In the genomic region with DNA sequence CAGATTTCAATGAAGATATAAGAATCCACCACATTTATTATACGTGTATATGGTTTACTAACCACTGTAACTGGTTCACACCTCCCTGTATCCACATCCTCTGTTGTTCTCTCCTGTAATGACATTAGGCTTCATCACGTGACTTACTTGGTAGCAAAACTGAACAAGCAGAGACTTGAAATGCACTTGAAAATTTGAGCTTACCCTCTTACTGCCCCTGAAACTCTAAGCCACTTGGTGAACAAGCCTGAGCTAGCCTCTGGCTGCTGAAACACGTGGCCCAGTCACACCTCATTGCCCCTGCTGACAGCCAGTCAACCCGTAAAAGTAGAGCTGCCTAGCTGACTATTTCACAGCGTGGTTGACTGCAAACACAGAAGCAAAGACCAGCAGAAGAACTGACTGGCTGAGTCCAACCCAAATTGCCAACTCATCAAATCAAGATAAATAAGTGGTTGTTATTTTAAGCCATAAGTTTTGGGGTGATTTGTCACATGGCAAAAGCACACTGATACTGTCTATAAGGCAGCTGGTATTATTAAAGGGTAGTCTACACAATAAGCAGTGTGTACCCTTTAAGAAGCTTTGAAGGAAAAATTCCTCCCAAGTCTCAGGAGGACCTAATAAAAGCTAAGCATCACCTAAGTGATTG, we compare ENCODE assay signal across 8 cellular contexts.
DNase-seq lines count a peak whose midpoint lies in the region; ATAC-seq and TF ChIP-seq lines count a peak whose summit lies in the region.

No MANE protein-coding gene starts in this region.

- TF ChIP-seq POLR2A in esophagus squamous epithelium (IDR thresholded peaks at IDR 0.05) (no peak), tibial nerve (IDR thresholded peaks at IDR 0.05) (no peak)

- no peaks in the 10 kb centered on the region for H3K9me3 Mint-ChIP-seq in activated T-cell treated with anti-CD3 and anti-CD28 coated beads, Interleukin-2, amount 50 U/mL, for 4 hours

- TF ChIP-seq EP300 in tibial nerve (IDR thresholded peaks at IDR 0.05) = no peak

- H3K4me1 Mint-ChIP-seq in activated T-cell treated with anti-CD3 and anti-CD28 coated beads, Interleukin-2, amount 50 U/mL, for 4 hours (ENCODE audit: low read depth) = peaks cover 6% of the 10 kb centered on the region

- peaks cover 24% of the 10 kb centered on the region for H3K36me3 Mint-ChIP-seq in activated T-cell treated with anti-CD3 and anti-CD28 coated beads, Interleukin-2, amount 50 U/mL, for 4 hours (ENCODE audit: insufficient read depth)

- H3K27me3 Mint-ChIP-seq in activated T-cell treated with anti-CD3 and anti-CD28 coated beads, Interleukin-2, amount 50 U/mL, for 4 hours (ENCODE audit: low read depth) = no peaks in the 10 kb centered on the region

- TF ChIP-seq CTCF in esophagus squamous epithelium (IDR thresholded peaks at IDR 0.05) (no peak), tibial nerve (IDR thresholded peaks at IDR 0.05) (no peak)

- H3K4me3 ChIP-seq in esophagus squamous epithelium (no peak overlapping the region), tibial nerve (no peak overlapping the region)

- no peak overlapping the region for H3K4me3 Mint-ChIP-seq in activated T-cell treated with anti-CD3 and anti-CD28 coated beads, Interleukin-2, amount 50 U/mL, for 4 hours

- H3K9me3 ChIP-seq in esophagus squamous epithelium = no peaks in the 10 kb centered on the region
- H3K9me3 ChIP-seq in tibial nerve = no peaks in the 10 kb centered on the region

- H3K27me3 ChIP-seq in esophagus squamous epithelium (no peaks in the 10 kb centered on the region), tibial nerve (no peaks in the 10 kb centered on the region)

- intact Hi-C loops in esophagus squamous epithelium (cut with DNase I) = loop anchor here (10.0 kb wide), 1 partner anchor 221 kb away; no protein-coding TSS in a partner anchor

- DNase-seq in activated T-cell treated with anti-CD3 and anti-CD28 coated beads, Interleukin-2, amount 50 U/mL, for 4 hours = no peak
- no peak for DNase-seq in activated T-cell treated with anti-CD3 and anti-CD28 coated beads, Interleukin-2, amount 50 U/mL, for 48 hours
- DNase-seq in NCI-H2171 treated with DMSO at 0.1 percent for 48 hours (lab: John Stamatoyannopoulos, UW) (peak; percentile 100), esophagus squamous epithelium (lab: John Stamatoyannopoulos, UW) (no peak), islet precursor cell (no peak), tibial nerve (ENCODE audit: low spot score in 2 of 2) (no peak)
- no peak for DNase-seq in activated T-cell treated with anti-CD3 and anti-CD28 coated beads, Interleukin-2, amount 50 U/mL, for 1 hour

- H3K4me1 ChIP-seq in esophagus squamous epithelium (peaks cover 0 to 18% (median 4%) of the 10 kb centered on the region in 3 donors), tibial nerve (no peaks in the 10 kb centered on the region)

- 32% methylated on average over 2 to 5 of the region's 5 CpGs for WGBS in esophagus squamous epithelium, 2 donors
- WGBS in tibial nerve, 2 donors = 78 to 95% methylated on average over 4 to 5 of the region's 5 CpGs

- H3K27ac ChIP-seq in esophagus squamous epithelium (peak overlapping the region; percentile 36 to 73 (median 50)), tibial nerve (no peak overlapping the region)

- ATAC-seq in activated T-cell treated with anti-CD3 and anti-CD28 coated beads, Interleukin-2, amount 50 U/mL, for 4 hours = peak; percentile 27 to 62
- ATAC-seq in HG02981 (IDR thresholded peaks at IDR 0.05; ENCODE audit: unreplicated experiment) = peak; percentile 98

- H3K36me3 ChIP-seq in esophagus squamous epithelium (peaks cover 0 to 59% (median 5%) of the 10 kb centered on the region in 3 donors), tibial nerve (peaks cover 0 to 50% (median 0%) of the 10 kb centered on the region in 3 donors)

Comparison
In these comparisons a context has a peak if more than half of its experiments do, and no peak if none do; other contexts are left out.
1. H3K27ac ChIP-seq: peak in esophagus squamous epithelium (4 of 4); none in tibial nerve (0 of 4).